29 cellular contexts compared by ENCODE assay signal in the genomic region with DNA sequence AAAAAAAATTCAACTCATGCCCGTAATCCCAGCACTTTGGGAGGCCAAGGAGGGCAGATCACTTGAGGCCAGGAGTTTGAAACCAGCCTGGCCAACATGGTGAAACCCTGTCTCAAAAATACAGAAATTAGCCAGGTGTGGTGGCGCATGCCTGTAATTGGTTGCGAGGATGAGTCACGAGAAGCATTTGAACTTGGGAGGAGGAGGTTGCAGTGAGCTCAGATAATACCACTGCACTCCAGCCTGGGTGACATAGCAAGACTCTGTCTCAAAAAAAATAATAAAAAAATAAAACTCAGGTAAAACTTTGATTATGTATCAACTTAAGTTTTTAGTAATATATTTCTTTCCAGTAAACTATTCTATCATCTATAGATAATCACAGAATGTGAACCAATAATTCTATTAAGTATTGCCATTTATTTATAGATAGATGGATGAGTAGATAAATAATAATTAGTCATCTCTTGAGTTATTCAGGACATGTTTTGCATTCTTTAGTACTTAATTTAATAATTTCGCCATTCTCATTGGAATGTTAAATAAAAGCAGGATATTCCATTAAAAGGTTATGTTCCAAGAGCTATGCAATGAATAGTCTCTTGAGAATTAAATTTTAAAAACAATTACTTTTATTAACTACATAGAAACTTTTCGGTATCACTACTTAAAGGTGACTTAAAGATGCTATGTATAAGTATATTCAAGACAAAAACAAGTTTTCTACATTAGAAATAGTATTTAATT.
"Had no signal": no experiment of that assay in that cellular context is flagged by ENCODE, and none has a peak within 500 bp of the region (broad histone marks: within the 10 kb centered on the region; RNA-seq: fewer than 3 reads in every experiment).

No MANE protein-coding gene starts in this region.

- H3K9me3 ChIP-seq: thoracic aorta, uterus had no signal

- H3K36me3 ChIP-seq: breast epithelium, thoracic aorta, uterus, WERI-Rb-1 had no signal

- H3K4me3 ChIP-seq: breast epithelium, thoracic aorta, uterus had no signal

- H3K27me3 ChIP-seq: breast epithelium, uterus had no signal

- ATAC-seq: activated CD4-positive, CD25-positive, alpha-beta regulatory T cell treated with anti-CD3 and anti-CD28 coated beads, Interleukin-2, amount 50 U/mL, for 24 hours; activated naive CD8-positive, alpha-beta T cell treated with anti-CD3 and anti-CD28 coated beads, Interleukin-2, amount 50 U/mL, for 24 hours; activated T-helper 17 cell treated with anti-CD3 and anti-CD28 coated beads, Interleukin-2, amount 50 U/mL, for 72 hours; natural killer cell treated with Interleukin-12 subunit alpha and Interleukin-12 subunit beta and Interleukin-15 and Interleukin-18, amount 100 ng/mL, for 72 hours; sciatic nerve; stimulated activated effector memory CD8-positive, alpha-beta T cell treated with anti-CD3 and anti-CD28 coated beads, Interleukin-12 subunit alpha, Interleukin-12 subunit beta, amount 100 ng/mL, for 72 hours had no signal

- H3K27ac Mint-ChIP-seq: activated CD4-positive, alpha-beta memory T cell treated with anti-CD3 and anti-CD28 coated beads for 36 hours; activated naive CD4-positive, alpha-beta T cell treated with anti-CD3 and anti-CD28 coated beads, Interleukin-2, amount 50 U/mL, for 24 hours; activated naive CD8-positive, alpha-beta T cell treated with anti-CD3 and anti-CD28 coated beads, Interleukin-2, amount 50 U/mL, for 24 hours; activated T-cell treated with anti-CD3 and anti-CD28 coated beads, Interleukin-2, amount 50 U/mL, for 24 hours; activated T-helper 17 cell treated with anti-CD3 and anti-CD28 coated beads, Interleukin-2, amount 50 U/mL, for 72 hours; natural killer cell treated with Interleukin-12 subunit alpha and Interleukin-12 subunit beta and Interleukin-15 and Interleukin-18, amount 100 ng/mL, for 72 hours; stimulated activated effector memory CD8-positive, alpha-beta T cell treated with anti-CD3 and anti-CD28 coated beads, Interleukin-12 subunit alpha, Interleukin-12 subunit beta, amount 100 ng/mL, for 72 hours; stimulated activated naive CD8-positive, alpha-beta T cell treated with anti-CD3 and anti-CD28 coated beads, Interleukin-15, Interleukin-2, amounts not matched to agents 100 ng/mL and 50 ng/mL, for 24 hours; type B pancreatic cell had no signal

- H3K4me3 Mint-ChIP-seq: activated CD4-positive, alpha-beta memory T cell treated with anti-CD3 and anti-CD28 coated beads for 36 hours; activated naive CD4-positive, alpha-beta T cell treated with anti-CD3 and anti-CD28 coated beads, Interleukin-2, amount 50 U/mL, for 24 hours; activated naive CD8-positive, alpha-beta T cell treated with anti-CD3 and anti-CD28 coated beads, Interleukin-2, amount 50 U/mL, for 24 hours; activated T-cell treated with anti-CD3 and anti-CD28 coated beads, Interleukin-2, amount 50 U/mL, for 24 hours; activated T-helper 17 cell treated with anti-CD3 and anti-CD28 coated beads, Interleukin-2, amount 50 U/mL, for 72 hours; natural killer cell treated with Interleukin-12 subunit alpha and Interleukin-12 subunit beta and Interleukin-15 and Interleukin-18, amount 100 ng/mL, for 72 hours; stimulated activated effector memory CD8-positive, alpha-beta T cell treated with anti-CD3 and anti-CD28 coated beads, Interleukin-12 subunit alpha, Interleukin-12 subunit beta, amount 100 ng/mL, for 72 hours; stimulated activated naive CD8-positive, alpha-beta T cell treated with anti-CD3 and anti-CD28 coated beads, Interleukin-15, Interleukin-2, amounts not matched to agents 100 ng/mL and 50 ng/mL, for 24 hours; type B pancreatic cell had no signal

- H3K27ac ChIP-seq: breast epithelium, thoracic aorta, uterus, WERI-Rb-1 had no signal

- H3K4me1 Mint-ChIP-seq: activated naive CD4-positive, alpha-beta T cell treated with anti-CD3 and anti-CD28 coated beads, Interleukin-2, amount 50 U/mL, for 24 hours; activated naive CD8-positive, alpha-beta T cell treated with anti-CD3 and anti-CD28 coated beads, Interleukin-2, amount 50 U/mL, for 24 hours; activated T-helper 17 cell treated with anti-CD3 and anti-CD28 coated beads, Interleukin-2, amount 50 U/mL, for 72 hours; stimulated activated effector memory CD8-positive, alpha-beta T cell treated with anti-CD3 and anti-CD28 coated beads, Interleukin-12 subunit alpha, Interleukin-12 subunit beta, amount 100 ng/mL, for 72 hours had no signal

- H3K27me3 Mint-ChIP-seq: activated CD4-positive, alpha-beta memory T cell treated with anti-CD3 and anti-CD28 coated beads for 36 hours; activated naive CD4-positive, alpha-beta T cell treated with anti-CD3 and anti-CD28 coated beads, Interleukin-2, amount 50 U/mL, for 24 hours; activated naive CD8-positive, alpha-beta T cell treated with anti-CD3 and anti-CD28 coated beads, Interleukin-2, amount 50 U/mL, for 24 hours; activated T-cell treated with anti-CD3 and anti-CD28 coated beads, Interleukin-2, amount 50 U/mL, for 24 hours; activated T-helper 17 cell treated with anti-CD3 and anti-CD28 coated beads, Interleukin-2, amount 50 U/mL, for 72 hours; natural killer cell treated with Interleukin-12 subunit alpha and Interleukin-12 subunit beta and Interleukin-15 and Interleukin-18, amount 100 ng/mL, for 72 hours; stimulated activated naive CD8-positive, alpha-beta T cell treated with anti-CD3 and anti-CD28 coated beads, Interleukin-15, Interleukin-2, amounts not matched to agents 100 ng/mL and 50 ng/mL, for 24 hours; type B pancreatic cell had no signal

- DNase-seq: activated CD4-positive, alpha-beta memory T cell treated with anti-CD3 and anti-CD28 coated beads for 36 hours; activated CD4-positive, alpha-beta T cell treated with anti-CD3 and anti-CD28 coated beads for 48 hours; activated CD8-positive, alpha-beta memory T cell treated with anti-CD3 and anti-CD28 coated beads, Interleukin-2, amount 50 U/mL, for 48 hours; activated naive CD8-positive, alpha-beta T cell treated with anti-CD3 and anti-CD28 coated beads, Interleukin-2, amount 50 U/mL, for 24 hours; activated T-cell treated with anti-CD3 and anti-CD28 coated beads, Interleukin-2, amount 50 U/mL, for 24 hours; central memory CD4-positive, alpha-beta T cell; dermis blood vessel endothelial cell; effector CD8-positive, alpha-beta T cell; erythroblast; head of caudate nucleus; hippocampal formation; kidney; retina; small intestine; stimulated activated CD4-positive, alpha-beta T cell treated with anti-CD3 and anti-CD28 coated beads, Interleukin-4, amount 100 ng/mL, for 24 hours; T-helper 1 cell; T-helper 9 cell; uterus; WERI-Rb-1 had no signal

- H3K36me3 Mint-ChIP-seq: stimulated activated effector memory CD8-positive, alpha-beta T cell treated with anti-CD3 and anti-CD28 coated beads, Interleukin-12 subunit alpha, Interleukin-12 subunit beta, amount 100 ng/mL, for 72 hours had no signal

- H3K4me1 ChIP-seq: breast epithelium, uterus had no signal
